1 cellular context compared by ENCODE assay signal in the genomic region with DNA sequence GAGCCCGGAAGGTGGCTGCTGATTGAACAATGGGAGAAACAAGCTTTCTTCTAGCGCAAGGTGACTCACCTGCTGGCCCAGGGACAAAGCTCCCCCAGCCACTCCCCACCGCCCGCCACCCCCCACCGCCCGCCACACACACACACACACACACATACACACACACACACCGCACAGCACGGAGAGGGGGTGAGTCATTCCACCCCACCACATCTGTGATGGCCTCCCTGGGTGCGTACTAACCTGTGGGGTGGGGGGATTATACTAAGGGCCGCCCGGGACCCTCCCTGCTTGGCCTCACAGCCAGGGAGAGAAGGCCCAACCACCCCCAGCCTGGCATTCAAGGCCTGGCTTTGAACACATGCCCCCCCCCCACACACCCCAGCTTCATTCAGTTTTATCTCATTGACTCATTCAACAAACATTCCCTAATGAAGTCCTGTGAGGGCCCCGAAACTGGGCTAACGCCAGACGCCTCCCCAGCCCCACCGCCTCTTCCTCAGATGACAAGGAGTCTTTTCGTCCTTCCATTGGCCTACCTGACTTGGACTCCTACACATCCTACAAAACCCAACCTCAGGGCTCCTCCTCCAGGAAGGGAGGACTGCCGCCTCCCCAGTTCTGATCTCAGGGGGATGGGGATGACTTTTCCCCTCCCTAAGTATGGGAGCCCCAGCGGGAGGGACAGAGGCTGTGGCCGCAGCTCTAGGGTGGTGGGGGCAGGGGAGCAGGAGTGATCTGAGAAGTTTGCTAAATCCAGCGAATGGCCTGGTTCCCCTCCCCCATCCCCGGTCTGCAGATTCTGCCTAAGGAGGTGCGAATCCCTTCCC.
TF ChIP-seq lines count a peak whose summit lies in the region.

No MANE protein-coding gene starts in this region.

TF ChIP-seq in HEK293, 187 proteins besides CTCF, POLR2A, EP300 and RAD21 (continued from another document and continues in another):
- TF ChIP-seq ZNF10 (tag by site-specific recombination; IDR thresholded peaks at IDR 0.05) (no peak), ZNF114 (tag by site-specific recombination; IDR thresholded peaks at IDR 0.05) (no peak), KLF17 (tag by site-specific recombination; IDR thresholded peaks at IDR 0.05) (peak; percentile 78), KLF10 (tag by site-specific recombination; IDR thresholded peaks at IDR 0.05) (no peak), ZNF768 (tag by site-specific recombination; IDR thresholded peaks at IDR 0.05) (no peak), ZNF391 (tag by site-specific recombination; IDR thresholded peaks at IDR 0.05; ENCODE audit: borderline replicate concordance, low read depth) (no peak), ZNF324 (tag by site-specific recombination; IDR thresholded peaks at IDR 0.05) (peak; percentile 73; the same call in 1 of the 2 replicates), SALL2 (tag by site-specific recombination; IDR thresholded peaks at IDR 0.05; ENCODE audit: borderline replicate concordance) (no peak), HOXC10 (CRISPR knock-in tag; IDR thresholded peaks at IDR 0.05) (no peak), ZBTB17 (tag by site-specific recombination; IDR thresholded peaks at IDR 0.05) (peak; percentile 89), ZNF423 (tag by site-specific recombination; IDR thresholded peaks at IDR 0.05) (no peak), ZNF175 (tag by site-specific recombination; IDR thresholded peaks at IDR 0.05) (no peak), ZNF146 (tag by site-specific recombination; IDR thresholded peaks at IDR 0.05) (no peak), ZNF610 (tag by site-specific recombination; IDR thresholded peaks at IDR 0.05; ENCODE audit: borderline replicate concordance) (no peak), ZBTB7A (tag by site-specific recombination; IDR thresholded peaks at IDR 0.05; ENCODE audit: low read depth) (no peak), ZBTB1 (tag by site-specific recombination; IDR thresholded peaks at IDR 0.05) (peak; percentile 67; the same call in 1 of the 2 replicates), ZNF623 (tag by site-specific recombination; IDR thresholded peaks at IDR 0.05) (peak; percentile 8; the same call in 1 of the 2 replicates), ZNF140 (tag by site-specific recombination; IDR thresholded peaks at IDR 0.05) (no peak), KLF7 (tag by site-specific recombination; IDR thresholded peaks at IDR 0.05; ENCODE audit: borderline replicate concordance) (no peak), REPIN1 (tag by site-specific recombination; IDR thresholded peaks at IDR 0.05; ENCODE audit: low read depth) (no peak), ZNF521 (tag by site-specific recombination; IDR thresholded peaks at IDR 0.05) (no peak), ZNF629 (tag by site-specific recombination; IDR thresholded peaks at IDR 0.05) (peak; percentile 74), ZNF157 (tag by site-specific recombination; IDR thresholded peaks at IDR 0.05) (no peak), ZNF335 (tag by site-specific recombination; conservative IDR thresholded peaks at IDR 0.05) (peak; percentile 61; the same call in 1 of the 2 replicates), ZNF362 (tag by site-specific recombination; IDR thresholded peaks at IDR 0.05) (no peak), ZNF707 (tag by site-specific recombination; IDR thresholded peaks at IDR 0.05) (no peak), SCRT2 (tag by site-specific recombination; IDR thresholded peaks at IDR 0.05) (peak; percentile 49), HIC1 (tag by site-specific recombination; IDR thresholded peaks at IDR 0.05) (peak; percentile 98), ZNF585B (tag by site-specific recombination; IDR thresholded peaks at IDR 0.05) (no peak), ZNF501 (tag by site-specific recombination; IDR thresholded peaks at IDR 0.05) (no peak), ZNF169 (tag by site-specific recombination; IDR thresholded peaks at IDR 0.05) (peak; percentile 11; the same call in 1 of the 2 replicates), ZNF341 (tag by site-specific recombination; IDR thresholded peaks at IDR 0.05; ENCODE audit: low read depth) (0 out of 2 replicates have a peak, but pooled peaks have one; percentile 27), ZNF530 (tag by site-specific recombination; IDR thresholded peaks at IDR 0.05; ENCODE audit: low read depth) (no peak), ZNF214 (tag by site-specific recombination; IDR thresholded peaks at IDR 0.05; ENCODE audit: borderline replicate concordance) (no peak), KLF8 (tag by site-specific recombination; IDR thresholded peaks at IDR 0.05) (peak; percentile 52), ZNF223 (tag by site-specific recombination; IDR thresholded peaks at IDR 0.05) (no peak), ZNF350 (tag by site-specific recombination; IDR thresholded peaks at IDR 0.05) (no peak), ZSCAN30 (tag by site-specific recombination; IDR thresholded peaks at IDR 0.05) (0 out of 2 replicates have a peak, but pooled peaks have one; percentile 37), ZSCAN23 (tag by site-specific recombination; IDR thresholded peaks at IDR 0.05) (peak; percentile 45; the same call in 1 of the 2 replicates), ZNF518A (tag by site-specific recombination; conservative IDR thresholded peaks at IDR 0.05; ENCODE audit: low read depth) (no peak), ZNF660 (tag by site-specific recombination; IDR thresholded peaks at IDR 0.05) (no peak; the same call in 1 of the 2 replicates), ZFP37 (tag by site-specific recombination; IDR thresholded peaks at IDR 0.05) (no peak), ZBTB20 (tag by site-specific recombination; IDR thresholded peaks at IDR 0.05) (peak; percentile 78)
- TF ChIP-seq, protein P1, sequence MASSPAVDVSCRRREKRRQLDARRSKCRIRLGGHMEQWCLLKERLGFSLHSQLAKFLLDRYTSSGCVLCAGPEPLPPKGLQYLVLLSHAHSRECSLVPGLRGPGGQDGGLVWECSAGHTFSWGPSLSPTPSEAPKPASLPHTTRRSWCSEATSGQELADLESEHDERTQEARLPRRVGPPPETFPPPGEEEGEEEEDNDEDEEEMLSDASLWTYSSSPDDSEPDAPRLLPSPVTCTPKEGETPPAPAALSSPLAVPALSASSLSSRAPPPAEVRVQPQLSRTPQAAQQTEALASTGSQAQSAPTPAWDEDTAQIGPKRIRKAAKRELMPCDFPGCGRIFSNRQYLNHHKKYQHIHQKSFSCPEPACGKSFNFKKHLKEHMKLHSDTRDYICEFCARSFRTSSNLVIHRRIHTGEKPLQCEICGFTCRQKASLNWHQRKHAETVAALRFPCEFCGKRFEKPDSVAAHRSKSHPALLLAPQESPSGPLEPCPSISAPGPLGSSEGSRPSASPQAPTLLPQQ (tag by site-specific recombination; IDR thresholded peaks at IDR 0.05): no peak
- TF ChIP-seq, protein P2, sequence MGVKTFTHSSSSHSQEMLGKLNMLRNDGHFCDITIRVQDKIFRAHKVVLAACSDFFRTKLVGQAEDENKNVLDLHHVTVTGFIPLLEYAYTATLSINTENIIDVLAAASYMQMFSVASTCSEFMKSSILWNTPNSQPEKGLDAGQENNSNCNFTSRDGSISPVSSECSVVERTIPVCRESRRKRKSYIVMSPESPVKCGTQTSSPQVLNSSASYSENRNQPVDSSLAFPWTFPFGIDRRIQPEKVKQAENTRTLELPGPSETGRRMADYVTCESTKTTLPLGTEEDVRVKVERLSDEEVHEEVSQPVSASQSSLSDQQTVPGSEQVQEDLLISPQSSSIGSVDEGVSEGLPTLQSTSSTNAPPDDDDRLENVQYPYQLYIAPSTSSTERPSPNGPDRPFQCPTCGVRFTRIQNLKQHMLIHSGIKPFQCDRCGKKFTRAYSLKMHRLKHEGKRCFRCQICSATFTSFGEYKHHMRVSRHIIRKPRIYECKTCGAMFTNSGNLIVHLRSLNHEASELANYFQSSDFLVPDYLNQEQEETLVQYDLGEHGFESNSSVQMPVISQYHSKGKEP (tag by site-specific recombination; IDR thresholded peaks at IDR 0.05): no peak
- TF ChIP-seq, protein P3, sequence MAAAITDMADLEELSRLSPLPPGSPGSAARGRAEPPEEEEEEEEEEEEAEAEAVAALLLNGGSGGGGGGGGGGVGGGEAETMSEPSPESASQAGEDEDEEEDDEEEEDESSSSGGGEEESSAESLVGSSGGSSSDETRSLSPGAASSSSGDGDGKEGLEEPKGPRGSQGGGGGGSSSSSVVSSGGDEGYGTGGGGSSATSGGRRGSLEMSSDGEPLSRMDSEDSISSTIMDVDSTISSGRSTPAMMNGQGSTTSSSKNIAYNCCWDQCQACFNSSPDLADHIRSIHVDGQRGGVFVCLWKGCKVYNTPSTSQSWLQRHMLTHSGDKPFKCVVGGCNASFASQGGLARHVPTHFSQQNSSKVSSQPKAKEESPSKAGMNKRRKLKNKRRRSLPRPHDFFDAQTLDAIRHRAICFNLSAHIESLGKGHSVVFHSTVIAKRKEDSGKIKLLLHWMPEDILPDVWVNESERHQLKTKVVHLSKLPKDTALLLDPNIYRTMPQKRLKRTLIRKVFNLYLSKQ (tag by site-specific recombination; IDR thresholded peaks at IDR 0.05; ENCODE audit: borderline replicate concordance): no peak
- TF ChIP-seq, protein P4, sequence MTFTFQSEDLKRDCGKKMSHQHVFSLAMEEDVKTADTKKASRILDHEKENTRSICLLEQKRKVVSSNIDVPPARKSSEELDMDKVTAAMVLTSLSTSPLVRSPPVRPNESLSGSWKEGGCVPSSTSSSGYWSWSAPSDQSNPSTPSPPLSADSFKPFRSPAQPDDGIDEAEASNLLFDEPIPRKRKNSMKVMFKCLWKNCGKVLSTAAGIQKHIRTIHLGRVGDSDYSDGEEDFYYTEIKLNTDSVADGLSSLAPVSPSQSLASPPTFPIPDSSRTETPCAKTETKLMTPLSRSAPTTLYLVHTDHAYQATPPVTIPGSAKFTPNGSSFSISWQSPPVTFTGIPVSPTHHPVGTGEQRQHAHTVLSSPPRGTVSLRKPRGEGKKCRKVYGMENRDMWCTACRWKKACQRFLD (tag by site-specific recombination; IDR thresholded peaks at IDR 0.05): no peak
